9 cellular contexts compared by ENCODE assay signal in the genomic region with DNA sequence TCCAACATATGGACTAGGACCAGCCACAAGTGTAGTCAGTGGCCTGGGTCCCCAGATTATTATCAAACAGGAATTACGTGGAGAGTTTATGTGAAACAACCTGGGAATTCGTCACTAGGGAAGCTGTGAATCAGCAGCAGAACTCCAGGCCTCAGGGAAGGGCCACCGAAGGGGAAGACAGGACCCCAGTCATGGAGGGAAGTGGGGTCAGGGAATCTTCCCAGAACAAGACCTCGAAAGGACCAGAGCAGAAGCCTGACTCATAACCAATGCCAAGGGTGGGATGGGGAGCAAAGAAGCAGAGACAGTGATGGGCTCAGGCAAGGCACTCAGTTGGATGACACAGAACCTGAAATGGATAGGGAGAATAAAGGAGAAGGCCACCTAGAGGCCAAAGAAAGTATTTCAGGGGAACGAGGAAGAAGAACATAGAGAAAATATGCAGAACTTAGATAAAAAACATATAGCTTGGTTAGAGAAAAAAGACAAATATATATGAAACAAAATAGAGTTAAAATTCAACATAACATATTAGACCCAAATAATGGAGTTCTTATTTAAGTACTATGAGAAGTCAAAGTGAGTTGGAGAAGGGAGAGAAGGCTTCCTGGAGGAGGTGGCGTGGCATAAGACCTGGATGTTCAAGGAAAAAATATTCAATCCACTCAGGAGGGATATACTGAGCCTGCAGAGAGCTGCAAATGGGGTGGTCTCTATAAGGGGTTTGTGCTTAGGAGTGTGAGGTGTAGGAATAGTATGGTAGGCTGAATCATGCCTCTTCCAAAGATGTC.
DNase-seq lines count a peak whose midpoint lies in the region; ATAC-seq and TF ChIP-seq lines count a peak whose summit lies in the region.
"Had no signal": no experiment of that assay in that cellular context is flagged by ENCODE, and none has a peak within 500 bp of the region (broad histone marks: within the 10 kb centered on the region; RNA-seq: fewer than 3 reads in every experiment).

No MANE protein-coding gene starts in this region.

- TF ChIP-seq CTCF in heart right ventricle (IDR thresholded peaks at IDR 0.05) (peak in 8 of 9 donors; percentile 12 to 41 (median 26)), Loucy (conservative IDR thresholded peaks at IDR 0.05; ENCODE audit: low read length) (peak; percentile 83), chondrocyte (IDR thresholded peaks at IDR 0.05) (peak; percentile 69)

- H3F3A ChIP-seq in Loucy (ENCODE audit: low read depth), result no peaks in the 10 kb centered on the region

- no peaks in the 10 kb centered on the region for H4K20me1 ChIP-seq in Loucy (ENCODE audit: insufficient read depth, low read length, poor library complexity, severe bottlenecking)

- no peak overlapping the region for H3K9ac ChIP-seq in Loucy (ENCODE audit: low read depth, low read length, poor library complexity, severe bottlenecking)

- no peak overlapping the region for H3K27ac Mint-ChIP-seq in chondrocyte (ENCODE audit: unreplicated experiment)
- H3K27ac Mint-ChIP-seq: T-cell had no signal

- H3K4me1 ChIP-seq in heart right ventricle (peaks cover 0 to 8% (median 0%) of the 10 kb centered on the region in 9 donors), Loucy (ENCODE audit: insufficient read depth, low read length, poor library complexity, severe bottlenecking) (no peaks in the 10 kb centered on the region)

- H2AFZ ChIP-seq in Loucy (ENCODE audit: low read length), result no peak overlapping the region

- no peak overlapping the region for H3K4me2 ChIP-seq in Loucy (ENCODE audit: low read depth, low read length, poor library complexity, severe bottlenecking)

- no peaks in the 10 kb centered on the region for H3K36me3 ChIP-seq in heart right ventricle
- H3K36me3 ChIP-seq in Loucy (ENCODE audit: insufficient read depth, low read length), result no peaks in the 10 kb centered on the region

- H3K4me1 Mint-ChIP-seq in chondrocyte (ENCODE audit: low read depth), result no peaks in the 10 kb centered on the region
- H3K4me1 Mint-ChIP-seq: T-cell had no signal

- H3K4me3 ChIP-seq in heart right ventricle (no peak overlapping the region), Loucy (ENCODE audit: low read length, poor library complexity, severe bottlenecking) (no peak overlapping the region)

- no peak for DNase-seq in heart right ventricle
- no peak for DNase-seq in Right ventricle myocardium inferior (ENCODE audit: missing footprints)
- DNase-seq in chondrocyte (ENCODE audit: low spot score), result no peak
- DNase-seq in stimulated activated naive CD8-positive, alpha-beta T cell treated with anti-CD3 and anti-CD28 coated beads, Interleukin-15, Interleukin-2, amounts not matched to agents 100 U/mL and 50 U/mL, for 24 hours, result peak; percentile 22
- no peak for DNase-seq in amygdala (lab: John Stamatoyannopoulos, UW)

- peaks cover 2% of the 10 kb centered on the region for H3K9me3 Mint-ChIP-seq in chondrocyte (ENCODE audit: low read depth)
- H3K9me3 Mint-ChIP-seq: T-cell had no signal

- no peaks in the 10 kb centered on the region for H3K79me2 ChIP-seq in Loucy (ENCODE audit: insufficient read depth, low read length)

- intact Hi-C loops in heart right ventricle (cut with DNase I), result loop anchor here in 1 of 10 donors (5.0 kb wide), 1 partner anchor 248 kb away; no protein-coding TSS in a partner anchor
- intact Hi-C loops in Right ventricle myocardium inferior (cut with DNase I), result no loop called here

- peaks cover 0 to 3% (median 0%) of the 10 kb centered on the region in 7 donors for H3K27me3 ChIP-seq in heart right ventricle
- H3K27me3 ChIP-seq in Loucy (ENCODE audit: insufficient read depth, low read length, poor library complexity, severe bottlenecking), result no peaks in the 10 kb centered on the region

- peaks cover 2% of the 10 kb centered on the region for H3K27me3 Mint-ChIP-seq in chondrocyte (ENCODE audit: low read depth)

- WGBS in heart right ventricle, 2 donors, result 85 to 87% methylated on average over 6 of the region's 6 CpGs

- H3K9me3 ChIP-seq in heart right ventricle (no peaks in the 10 kb centered on the region), Loucy (ENCODE audit: insufficient read depth, low read depth, low read length) (no peaks in the 10 kb centered on the region)

- ATAC-seq in heart right ventricle, result no peak
- no peak for ATAC-seq in Right ventricle myocardium inferior
- no peak for ATAC-seq in stimulated activated naive CD8-positive, alpha-beta T cell treated with anti-CD3 and anti-CD28 coated beads, Interleukin-15, Interleukin-2, amounts not matched to agents 100 U/mL and 50 U/mL, for 24 hours
- no peak for ATAC-seq in HG03108 (IDR thresholded peaks at IDR 0.05; ENCODE audit: unreplicated experiment)
- no peak for ATAC-seq in GM18517 (IDR thresholded peaks at IDR 0.05; ENCODE audit: unreplicated experiment)
- ATAC-seq: T-cell had no signal

- no peak overlapping the region for H3K4me3 Mint-ChIP-seq in chondrocyte (ENCODE audit: unreplicated experiment)
- H3K4me3 Mint-ChIP-seq: T-cell had no signal

- no peaks in the 10 kb centered on the region for H3K36me3 Mint-ChIP-seq in chondrocyte (ENCODE audit: low read depth)
- H3K36me3 Mint-ChIP-seq: T-cell had no signal

- no peak overlapping the region for H3K27ac ChIP-seq in heart right ventricle

- H3K9me2 ChIP-seq in Loucy (replicated peaks; ENCODE audit: low read depth, low read length), result no peaks in the 10 kb centered on the region

Comparison
In these comparisons a context has a peak if more than half of its experiments do, and no peak if none do; other contexts are left out.
1. CTCF ChIP-seq: peak in every context shown above with its lines; median percentile 83 in Loucy; 69 in chondrocyte; 26 in heart right ventricle.